2 cellular contexts compared by ENCODE assay signal in genomic region chr22:29062286-29062949, GRCh38.
A peak's percentile ranks its signal among the peaks of the same experiment; 100 is the strongest.
TF ChIP-seq lines count a peak whose summit lies in the region.

No MANE protein-coding gene starts in this region.

TF ChIP-seq in IMR-90, 13 proteins besides CTCF, POLR2A, EP300 and RAD21:
- no peak for TF ChIP-seq FOS (IDR thresholded peaks at IDR 0.05; ENCODE audit: low read depth, low read length)
- no peak for TF ChIP-seq RFX5 (IDR thresholded peaks at IDR 0.05; ENCODE audit: low read depth, low read length)
- no peak for TF ChIP-seq ELK1 (IDR thresholded peaks at IDR 0.05; ENCODE audit: borderline replicate concordance, low read depth, low read length)
- TF ChIP-seq NFE2L2 (IDR thresholded peaks at IDR 0.05; ENCODE audit: low read depth, low read length): no peak
- no peak for TF ChIP-seq MXI1 (IDR thresholded peaks at IDR 0.05; ENCODE audit: borderline replicate concordance, low read depth, low read length)
- no peak for TF ChIP-seq MAFK (IDR thresholded peaks at IDR 0.05; ENCODE audit: low read depth, low read length)
- TF ChIP-seq USF2 (IDR thresholded peaks at IDR 0.05; ENCODE audit: low read depth, low read length): no peak
- no peak for TF ChIP-seq CHD1 (IDR thresholded peaks at IDR 0.05; ENCODE audit: low read depth, low read length)
- TF ChIP-seq CEBPB (IDR thresholded peaks at IDR 0.05; ENCODE audit: low read depth, low read length): no peak
- no peak for TF ChIP-seq MAZ (IDR thresholded peaks at IDR 0.05; ENCODE audit: borderline replicate concordance, low read depth, low read length)
- TF ChIP-seq SMC3 (IDR thresholded peaks at IDR 0.05; ENCODE audit: low read depth, low read length): no peak
- TF ChIP-seq BHLHE40 (IDR thresholded peaks at IDR 0.05; ENCODE audit: low read depth, low read length): no peak
- TF ChIP-seq RCOR1 (IDR thresholded peaks at IDR 0.05; ENCODE audit: insufficient replicate concordance, low read length): no peak

TF ChIP-seq in neural cell, 6 proteins besides CTCF, POLR2A, EP300 and RAD21:
- TF ChIP-seq SMC3 (conservative IDR thresholded peaks at IDR 0.05; ENCODE audit: poor library complexity) (no peak), TAF1 (IDR thresholded peaks at IDR 0.05; ENCODE audit: low read depth) (no peak), POLR2AphosphoS5 (IDR thresholded peaks at IDR 0.05) (no peak), REST (IDR thresholded peaks at IDR 0.05; ENCODE audit: borderline replicate concordance) (peak; percentile 41), MXI1 (conservative IDR thresholded peaks at IDR 0.05; ENCODE audit: poor library complexity, severe bottlenecking) (no peak), EZH2 (IDR thresholded peaks at IDR 0.05; ENCODE audit: borderline replicate concordance, insufficient read depth, low read length, poor library complexity, severe bottlenecking) (no peak)
TF ChIP-seq in neural cell: peak in this region for 1.
